ENCODE assay signal across 22 cellular contexts in the genomic region with DNA sequence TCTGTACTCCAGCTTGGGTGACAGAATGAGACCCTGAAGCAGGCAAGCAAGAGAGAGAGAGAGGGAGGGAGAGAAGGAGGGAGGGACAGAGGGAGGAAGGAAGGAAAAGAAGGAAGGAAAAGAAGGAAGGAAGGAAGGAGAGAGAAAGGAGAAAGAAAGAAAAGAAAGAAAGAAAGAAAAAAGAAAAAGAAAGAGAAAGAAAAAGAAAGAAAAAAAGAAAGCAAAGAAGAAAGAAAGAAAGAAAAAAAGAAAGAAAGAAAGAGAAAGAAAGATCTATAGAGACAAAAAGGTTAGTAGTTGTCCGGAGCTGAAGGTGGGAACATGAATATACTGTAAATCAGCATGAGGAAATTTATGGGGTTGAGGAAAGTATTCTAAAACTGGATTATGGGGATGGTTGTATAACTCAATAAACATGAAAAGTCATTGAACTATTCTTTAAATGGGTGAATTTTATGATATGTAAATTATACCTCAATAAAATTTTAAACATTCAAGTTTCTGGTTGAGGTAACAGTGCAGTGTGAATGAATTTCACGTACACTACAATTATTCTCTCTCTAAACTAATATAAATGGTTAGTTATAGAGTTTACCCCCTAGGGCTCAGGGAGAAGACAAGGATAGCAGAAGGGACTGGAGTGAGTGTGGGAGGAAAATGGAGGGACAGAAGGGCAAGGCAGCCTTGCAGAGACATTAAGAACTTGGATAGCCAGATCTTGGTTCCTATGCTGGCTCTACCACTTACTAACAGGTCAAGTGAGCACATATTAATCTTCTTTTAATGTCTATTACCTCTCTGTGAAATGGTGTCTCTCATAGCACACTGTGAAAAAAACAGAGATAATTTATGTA. TPM values are rescaled to one million over a fixed set of nuclear protein-coding genes. Genes with fewer than 3 reads are reported as not detected.
"Had no signal": no experiment of that assay in that cellular context is flagged by ENCODE, and none has a peak within 500 bp of the region (broad histone marks: within the 10 kb centered on the region; RNA-seq: fewer than 3 reads in every experiment).

No MANE protein-coding gene starts in this region.

- H3K9ac ChIP-seq: KMS-11, SK-N-SH had no signal

- DNase-seq: IMR-90, Kasumi-1, MM.1S, NCI-H1092 treated with DMSO at 0.1 percent for 48 hours, NCI-H1436, NCI-H187, NCI-H2029, NCI-H2081 treated with DMSO at 0.1 percent for 48 hours, NCI-H2171, NCI-H226, NCI-H446, NCI-H510A, NCI-H524 treated with DMSO at 0.1 percent for 48 hours, NCI-H69, NCI-H774, RPMI8226, SHP77, SK-N-SH, SW 1271 had no signal

- FAIRE-seq: HepG2, RCC 7860 had no signal

- H3K27ac ChIP-seq: KMS-11 had no signal

- H3K9me2 ChIP-seq: SK-N-SH had no signal

- H3K4me2 ChIP-seq: KMS-11, SK-N-SH had no signal

- ATAC-seq: HepG2 had no signal

- H3K9me3 ChIP-seq: SK-N-SH had no signal

RNA-seq across cellular contexts. Expression of a gene that starts 24.8 kb away (rescaled TPM):
- total RNA-seq: HepG2 had no signal
- polyA plus RNA-seq: HepG2 had no signal
